Comparison of ENCODE assay signal across 19 cellular contexts in genomic region chr6:28395918-28396317, GRCh38.
DNase-seq lines count a peak whose midpoint lies in the region; ATAC-seq and TF ChIP-seq lines count a peak whose summit lies in the region.
"Had no signal": no experiment of that assay in that cellular context is flagged by ENCODE, and none has a peak within 500 bp of the region (broad histone marks: within the 10 kb centered on the region; RNA-seq: fewer than 3 reads in every experiment).

No MANE protein-coding gene starts in this region.

- peaks cover 59% of the 10 kb centered on the region for H3K4me1 Mint-ChIP-seq in activated naive CD4-positive, alpha-beta T cell treated with anti-CD3 and anti-CD28 coated beads, Interleukin-2, amount 50 U/mL, for 24 hours
- peaks cover 35% of the 10 kb centered on the region for H3K4me1 Mint-ChIP-seq in memory B cell

- no peak for DNase-seq in activated naive CD4-positive, alpha-beta T cell (lab: John Stamatoyannopoulos, UW)
- DNase-seq in HFF-Myc (ENCODE audit: extremely low read depth, low read depth): no peak
- DNase-seq in WERI-Rb-1: no peak
- DNase-seq in memory B cell (ENCODE audit: low spot score in 2 of 2): no peak
- no peak for DNase-seq in NCI-H526 (lab: John Stamatoyannopoulos, UW)
- DNase-seq in NCI-H1048 (lab: John Stamatoyannopoulos, UW): no peak
- DNase-seq: 8988T; BE2C; CD4-positive, alpha-beta T cell; NCI-H1105 treated with DMSO at 0.1 percent for 48 hours; NCI-H187 treated with DMSO at 0.1 percent for 48 hours; NCI-H345; NCI-H526 treated with DMSO at 0.1 percent for 48 hours; PC-3 had no signal

- H3K27me3 Mint-ChIP-seq in activated naive CD4-positive, alpha-beta T cell treated with anti-CD3 and anti-CD28 coated beads, Interleukin-2, amount 50 U/mL, for 24 hours: no peaks in the 10 kb centered on the region
- no peaks in the 10 kb centered on the region for H3K27me3 Mint-ChIP-seq in memory B cell

- no peak overlapping the region for H3K27ac Mint-ChIP-seq in activated naive CD4-positive, alpha-beta T cell treated with anti-CD3 and anti-CD28 coated beads, Interleukin-2, amount 50 U/mL, for 24 hours
- H3K27ac Mint-ChIP-seq in memory B cell: peak overlapping the region; percentile 25
- H3K27ac Mint-ChIP-seq: CD4-positive, alpha-beta T cell had no signal

- H3K9me3 Mint-ChIP-seq in activated naive CD4-positive, alpha-beta T cell treated with anti-CD3 and anti-CD28 coated beads, Interleukin-2, amount 50 U/mL, for 24 hours: peaks cover 8% of the 10 kb centered on the region
- H3K9me3 Mint-ChIP-seq in memory B cell: peaks cover 3% of the 10 kb centered on the region
- H3K9me3 Mint-ChIP-seq: CD4-positive, alpha-beta T cell had no signal

- peak overlapping the region; percentile 91 for H3K27ac ChIP-seq in WERI-Rb-1
- H3K27ac ChIP-seq: SJSA1 had no signal

- TF ChIP-seq CTCF in HFF-Myc (IDR thresholded peaks at IDR 0.05; ENCODE audit: low read depth, low read length, missing control alignments) (no peak), WERI-Rb-1 (IDR thresholded peaks at IDR 0.05; ENCODE audit: low read depth, low read length) (no peak)

- peaks cover 75% of the 10 kb centered on the region for H3K36me3 ChIP-seq in WERI-Rb-1
- H3K36me3 ChIP-seq: HAP-1, MG63 had no signal

- ATAC-seq in memory B cell (ENCODE audit: low read depth) (no peak), HG03521 (IDR thresholded peaks at IDR 0.05; ENCODE audit: unreplicated experiment) (no peak)
- ATAC-seq: PC-3 had no signal

- H3K4me3 ChIP-seq in HFF-Myc (replicated peaks; ENCODE audit: low read depth, low read length): peak overlapping the region; percentile 94; the same call in 1 of the 2 replicates
- H3K4me3 ChIP-seq in WERI-Rb-1 (ENCODE audit: low read depth, low read length): no peak overlapping the region; the same call in 1 of the 2 replicates
- H3K4me3 ChIP-seq: HAP-1, MG63, SJSA1 had no signal

- no peaks in the 10 kb centered on the region for H3K9me3 ChIP-seq in WERI-Rb-1 (ENCODE audit: severe bottlenecking)
- H3K9me3 ChIP-seq: BE2C, HAP-1, MG63, SJSA1 had no signal

- H3K36me3 Mint-ChIP-seq in activated naive CD4-positive, alpha-beta T cell treated with anti-CD3 and anti-CD28 coated beads, Interleukin-2, amount 50 U/mL, for 24 hours: peaks cover 44% of the 10 kb centered on the region
- peaks cover 43% of the 10 kb centered on the region for H3K36me3 Mint-ChIP-seq in memory B cell

- peak overlapping the region; percentile 1 for H3K4me3 Mint-ChIP-seq in activated naive CD4-positive, alpha-beta T cell treated with anti-CD3 and anti-CD28 coated beads, Interleukin-2, amount 50 U/mL, for 24 hours
- H3K4me3 Mint-ChIP-seq in memory B cell: no peak overlapping the region
- H3K4me3 Mint-ChIP-seq: CD4-positive, alpha-beta T cell had no signal

- H3K27me3 ChIP-seq in WERI-Rb-1 (ENCODE audit: insufficient read depth, low read depth, severe bottlenecking): no peaks in the 10 kb centered on the region
- H3K27me3 ChIP-seq: BE2C, MG63, SJSA1 had no signal
